28 cellular contexts compared by ENCODE assay signal in the genomic region with DNA sequence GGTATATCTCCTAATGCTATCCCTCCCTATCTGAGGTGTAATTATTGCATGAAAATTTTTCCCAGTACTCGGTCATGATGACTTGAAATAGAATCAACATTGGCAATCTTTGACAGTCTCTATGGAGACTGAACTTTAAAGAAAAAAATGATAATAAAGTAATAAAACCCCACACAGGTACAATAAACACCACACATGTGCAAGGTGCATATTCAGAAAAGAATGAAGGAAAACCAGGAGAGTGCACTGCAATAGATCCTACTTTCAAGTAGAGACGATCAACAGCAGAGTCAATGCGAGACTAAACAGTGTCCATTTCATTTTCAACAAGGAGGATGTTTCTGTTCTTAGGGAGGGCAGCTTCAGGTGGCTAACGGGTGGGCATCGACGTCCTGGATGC.
"Had no signal": no experiment of that assay in that cellular context is flagged by ENCODE, and none has a peak within 500 bp of the region (broad histone marks: within the 10 kb centered on the region; RNA-seq: fewer than 3 reads in every experiment).

No MANE protein-coding gene starts in this region.

- H3K36me3 Mint-ChIP-seq: stimulated activated effector memory CD8-positive, alpha-beta T cell treated with anti-CD3 and anti-CD28 coated beads, Interleukin-12 subunit alpha, Interleukin-12 subunit beta, amount 100 ng/mL, for 72 hours; stimulated activated memory B cell treated with anti-CD40 and anti-IgM and Interleukin-4, amounts not matched to agents 10 μg/mL and 1 μg/mL and 100 μg/mL, for 72 hours; stimulated activated naive B cell treated with anti-CD40 and anti-IgM and Interleukin-4, amounts not matched to agents 10 μg/mL and 1 μg/mL and 100 μg/mL, for 72 hours; type B pancreatic cell had no signal

- H3K27me3 ChIP-seq: stomach, suprapubic skin, testis, thyroid gland, tibial artery, tibial nerve, transverse colon, upper lobe of left lung, upper lobe of right lung, uterus, vagina had no signal

- H3K4me1 ChIP-seq: stomach, suprapubic skin, testis, thyroid gland, tibial artery, tibial nerve, upper lobe of left lung, upper lobe of right lung, uterus, vagina had no signal

- DNase-seq: stimulated activated CD4-positive, alpha-beta T cell treated with anti-CD3 and anti-CD28 coated beads, Interleukin-2, amount 100 ng/mL, for 48 hours; stimulated activated CD4-positive, alpha-beta T cell treated with anti-CD3 and anti-CD28 coated beads, Interleukin-4, amount 100 ng/mL, for 1 hour; stimulated activated CD4-positive, alpha-beta T cell treated with anti-CD3 and anti-CD28 coated beads, Interleukin-4, amount 100 ng/mL, for 24 hours; stimulated activated CD4-positive, alpha-beta T cell treated with anti-CD3 and anti-CD28 coated beads, Interleukin-4, amount 100 ng/mL, for 4 hours; stimulated activated CD8-positive, alpha-beta memory T cell treated with anti-CD3 and anti-CD28 coated beads, Interleukin-4, amount 100 ng/mL, for 48 hours; stimulated activated naive B cell treated with anti-CD40 and anti-IgM and Interleukin-4, amounts not matched to agents 10 μg/mL and 1 μg/mL and 100 μg/mL, for 72 hours; stimulated activated naive CD4-positive, alpha-beta T cell; stimulated activated naive CD4-positive, alpha-beta T cell treated with Interleukin-2 at 50 U/mL for 16 hours; stimulated activated naive CD8-positive, alpha-beta T cell treated with anti-CD3 and anti-CD28 coated beads, Interleukin-15, amount 100 ng/mL, for 72 hours; stimulated activated naive CD8-positive, alpha-beta T cell treated with anti-CD3 and anti-CD28 coated beads, Interleukin-15, Interleukin-2, amounts not matched to agents 100 U/mL and 50 U/mL, for 24 hours; stomach; substantia nigra; testis; thyroid gland; tibial artery; transverse colon; trophoblast cell; upper lobe of left lung; upper lobe of right lung; uterus had no signal

- H3K27ac ChIP-seq: stomach, suprapubic skin, testis, thoracic aorta, thyroid gland, tibial artery, tibial nerve, upper lobe of left lung, upper lobe of right lung, uterus, vagina had no signal

- H3K4me3 Mint-ChIP-seq: stimulated activated effector memory CD8-positive, alpha-beta T cell treated with anti-CD3 and anti-CD28 coated beads, Interleukin-12 subunit alpha, Interleukin-12 subunit beta, amount 100 ng/mL, for 72 hours; stimulated activated memory B cell treated with anti-CD40 and anti-IgM and Interleukin-4, amounts not matched to agents 10 μg/mL and 1 μg/mL and 100 μg/mL, for 72 hours; stimulated activated naive B cell treated with anti-CD40 and anti-IgM and Interleukin-4, amounts not matched to agents 10 μg/mL and 1 μg/mL and 100 μg/mL, for 72 hours; stimulated activated naive CD8-positive, alpha-beta T cell treated with anti-CD3 and anti-CD28 coated beads, Interleukin-15, amount 100 ng/mL, for 72 hours; stimulated activated naive CD8-positive, alpha-beta T cell treated with anti-CD3 and anti-CD28 coated beads, Interleukin-15, Interleukin-2, amounts not matched to agents 100 ng/mL and 50 ng/mL, for 24 hours; type B pancreatic cell had no signal

- ATAC-seq: stimulated activated effector memory CD8-positive, alpha-beta T cell treated with anti-CD3 and anti-CD28 coated beads, Interleukin-12 subunit alpha, Interleukin-12 subunit beta, amount 100 ng/mL, for 72 hours; stimulated activated memory B cell treated with anti-CD40 and anti-IgM and Interleukin-4, amounts not matched to agents 10 μg/mL and 1 μg/mL and 100 μg/mL, for 72 hours; stimulated activated naive B cell treated with anti-CD40 and anti-IgM and Interleukin-4, amounts not matched to agents 10 μg/mL and 1 μg/mL and 100 μg/mL, for 72 hours; stimulated activated naive CD8-positive, alpha-beta T cell treated with anti-CD3 and anti-CD28 coated beads, Interleukin-15, amount 100 ng/mL, for 72 hours; stimulated activated naive CD8-positive, alpha-beta T cell treated with anti-CD3 and anti-CD28 coated beads, Interleukin-15, Interleukin-2, amounts not matched to agents 100 U/mL and 50 U/mL, for 24 hours; upper lobe of right lung had no signal

- H3K27ac Mint-ChIP-seq: stimulated activated effector memory CD8-positive, alpha-beta T cell treated with anti-CD3 and anti-CD28 coated beads, Interleukin-12 subunit alpha, Interleukin-12 subunit beta, amount 100 ng/mL, for 72 hours; stimulated activated memory B cell treated with anti-CD40 and anti-IgM and Interleukin-4, amounts not matched to agents 10 μg/mL and 1 μg/mL and 100 μg/mL, for 72 hours; stimulated activated naive B cell treated with anti-CD40 and anti-IgM and Interleukin-4, amounts not matched to agents 10 μg/mL and 1 μg/mL and 100 μg/mL, for 72 hours; stimulated activated naive CD8-positive, alpha-beta T cell treated with anti-CD3 and anti-CD28 coated beads, Interleukin-15, amount 100 ng/mL, for 72 hours; stimulated activated naive CD8-positive, alpha-beta T cell treated with anti-CD3 and anti-CD28 coated beads, Interleukin-15, Interleukin-2, amounts not matched to agents 100 ng/mL and 50 ng/mL, for 24 hours; type B pancreatic cell had no signal

- H3K27me3 Mint-ChIP-seq: stimulated activated memory B cell treated with anti-CD40 and anti-IgM and Interleukin-4, amounts not matched to agents 10 μg/mL and 1 μg/mL and 100 μg/mL, for 72 hours; stimulated activated naive B cell treated with anti-CD40 and anti-IgM and Interleukin-4, amounts not matched to agents 10 μg/mL and 1 μg/mL and 100 μg/mL, for 72 hours; type B pancreatic cell had no signal

- H3K9me3 Mint-ChIP-seq: stimulated activated naive CD8-positive, alpha-beta T cell treated with anti-CD3 and anti-CD28 coated beads, Interleukin-15, amount 100 ng/mL, for 72 hours; stimulated activated naive CD8-positive, alpha-beta T cell treated with anti-CD3 and anti-CD28 coated beads, Interleukin-15, Interleukin-2, amounts not matched to agents 100 ng/mL and 50 ng/mL, for 24 hours; type B pancreatic cell had no signal

- H3K4me3 ChIP-seq: stomach, suprapubic skin, testis, thoracic aorta, thyroid gland, tibial artery, tibial nerve, transverse colon, upper lobe of left lung, upper lobe of right lung, uterus, vagina had no signal

- H3K36me3 ChIP-seq: stomach, suprapubic skin, thoracic aorta, thyroid gland, tibial artery, tibial nerve, transverse colon, upper lobe of left lung, upper lobe of right lung, uterus, vagina had no signal

- H3K9me3 ChIP-seq: stomach, suprapubic skin, testis, thoracic aorta, thyroid gland, tibial artery, tibial nerve, transverse colon, upper lobe of left lung, upper lobe of right lung, uterus, vagina had no signal

- H3K4me1 Mint-ChIP-seq: stimulated activated effector memory CD8-positive, alpha-beta T cell treated with anti-CD3 and anti-CD28 coated beads, Interleukin-12 subunit alpha, Interleukin-12 subunit beta, amount 100 ng/mL, for 72 hours; stimulated activated memory B cell treated with anti-CD40 and anti-IgM and Interleukin-4, amounts not matched to agents 10 μg/mL and 1 μg/mL and 100 μg/mL, for 72 hours; stimulated activated naive B cell treated with anti-CD40 and anti-IgM and Interleukin-4, amounts not matched to agents 10 μg/mL and 1 μg/mL and 100 μg/mL, for 72 hours; stimulated activated naive CD8-positive, alpha-beta T cell treated with anti-CD3 and anti-CD28 coated beads, Interleukin-15, amount 100 ng/mL, for 72 hours had no signal
